Comparison of ENCODE assay signal across 3 cellular contexts in the genomic region with DNA sequence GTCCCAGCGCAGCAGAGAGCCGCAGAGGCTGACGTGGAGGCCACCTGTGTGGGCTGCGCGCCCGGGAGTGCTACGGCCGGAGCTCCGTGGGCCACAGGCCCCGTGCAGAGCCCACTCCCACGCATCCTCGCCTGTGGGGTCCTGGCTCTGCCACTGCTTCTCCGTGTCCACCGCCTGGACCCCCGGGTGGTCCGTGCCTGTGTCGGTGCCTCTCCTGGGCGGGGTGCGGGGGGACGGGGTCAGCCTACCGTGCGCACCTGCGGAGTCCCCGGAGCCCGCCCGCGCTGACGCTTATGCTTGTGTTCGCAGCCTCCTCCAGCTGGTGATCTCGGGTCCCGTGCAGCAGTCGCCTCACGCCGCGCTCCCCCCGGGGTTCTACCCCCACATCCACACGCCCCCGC.
TF ChIP-seq lines count a peak whose summit lies in the region.

No MANE protein-coding gene starts in this region.

TF ChIP-seq in SK-N-SH, 30 proteins besides CTCF, POLR2A, EP300 and RAD21 (continued from another document):
- TF ChIP-seq CHD2 (IDR thresholded peaks at IDR 0.05; ENCODE audit: low read length, partially characterized antibody) (no peak), ZBTB33 (IDR thresholded peaks at IDR 0.05; ENCODE audit: borderline replicate concordance, low read depth) (no peak)

TF ChIP-seq in SK-N-SH treated with all-trans-retinoic acid at 6 μM for 48 hours, 23 proteins besides CTCF, POLR2A, EP300 and RAD21 (continued from another document):
- TF ChIP-seq ISL1 (CRISPR knock-in tag; IDR thresholded peaks at IDR 0.05) (no peak), BACH2 (CRISPR knock-in tag; IDR thresholded peaks at IDR 0.05; ENCODE audit: borderline replicate concordance) (no peak)
TF ChIP-seq in SK-N-SH treated with all-trans-retinoic acid at 6 μM for 48 hours: peak in this region for 0.

TF ChIP-seq in GM23338, 12 proteins besides CTCF, POLR2A, EP300 and RAD21:
- TF ChIP-seq ZNF462 (CRISPR knock-in tag; IDR thresholded peaks at IDR 0.05) (no peak), ZNF331 (CRISPR knock-in tag; IDR thresholded peaks at IDR 0.05; ENCODE audit: low read depth) (no peak)
